14 cellular contexts compared by ENCODE assay signal in the genomic region with DNA sequence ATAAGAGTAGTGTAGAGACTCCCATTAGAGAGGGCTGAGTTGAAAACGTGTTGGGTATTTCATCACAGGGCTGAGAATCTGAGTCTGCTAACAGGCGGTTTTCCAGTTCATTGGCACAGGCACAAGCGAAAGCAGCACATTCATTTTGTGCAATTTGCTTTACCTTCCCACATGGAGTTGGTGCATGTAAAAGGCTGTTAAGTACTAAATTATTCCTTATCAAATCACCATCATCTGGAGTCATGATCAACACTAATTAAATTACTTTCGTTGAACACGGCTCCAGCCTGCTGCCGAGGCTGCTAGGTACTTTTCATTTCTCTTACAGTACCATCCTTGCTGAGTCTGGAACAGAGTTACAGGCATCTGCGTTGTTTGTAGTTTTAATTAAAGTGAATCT. TPM values are rescaled to one million over a fixed set of nuclear protein-coding genes. Genes with fewer than 3 reads are reported as not detected.
DNase-seq lines count a peak whose midpoint lies in the region; ATAC-seq and TF ChIP-seq lines count a peak whose summit lies in the region.
"Had no signal": no experiment of that assay in that cellular context is flagged by ENCODE, and none has a peak within 500 bp of the region (broad histone marks: within the 10 kb centered on the region; RNA-seq: fewer than 3 reads in every experiment).

No MANE protein-coding gene starts in this region.

- H2BK120ac ChIP-seq in neuronal stem cell (ENCODE audit: low read depth, low read length): no peak overlapping the region

- no peak overlapping the region for H3K23ac ChIP-seq in neuronal stem cell (ENCODE audit: low read depth, low read length, poor library complexity)

- no peak overlapping the region for H4K91ac ChIP-seq in neuronal stem cell (ENCODE audit: low read depth, low read length, poor library complexity)

- H3K4me2 ChIP-seq in neuronal stem cell (ENCODE audit: insufficient read depth, low read length, poor library complexity, severe bottlenecking): no peak overlapping the region
- H3K4me2 ChIP-seq: BLaER1 had no signal

- H2BK5ac ChIP-seq in neuronal stem cell (ENCODE audit: low read length): no peak overlapping the region

- H3K27ac ChIP-seq in lower lobe of right lung (peak overlapping the region; percentile 53), neuronal stem cell (replicated peaks; ENCODE audit: low read length) (no peak overlapping the region)
- H3K27ac ChIP-seq: BLaER1 had no signal

- H3K14ac ChIP-seq in neuronal stem cell (ENCODE audit: low read length): no peak overlapping the region

- H2AFZ ChIP-seq in neuronal stem cell (ENCODE audit: low read length): no peak overlapping the region

- H3K4me1 ChIP-seq in lower lobe of right lung: peaks cover 22% of the 10 kb centered on the region
- H3K4me1 ChIP-seq in Caco-2: peaks cover 8% of the 10 kb centered on the region
- peaks cover 0 to 3% of the 10 kb centered on the region in 2 donors for H3K4me1 ChIP-seq in neuronal stem cell (ENCODE audit: control insufficient read depth in 2 of 2, insufficient read depth in 1 of 2, low read depth in 1 of 2, low read length in 2 of 2)
- H3K4me1 ChIP-seq: BLaER1 had no signal

- H3K27me3 ChIP-seq in MG63 (no peaks in the 10 kb centered on the region), lower lobe of right lung (ENCODE audit: low read depth) (no peaks in the 10 kb centered on the region), Caco-2 (replicated peaks; ENCODE audit: control insufficient read depth, insufficient read depth, low read length) (no peaks in the 10 kb centered on the region), neuronal stem cell (ENCODE audit: control insufficient read depth in 3 of 3, insufficient read depth in 3 of 3, low read depth in 1 of 3, low read length in 3 of 3) (no peaks in the 10 kb centered on the region)
- H3K27me3 ChIP-seq: BLaER1, spleen had no signal

- no peak overlapping the region for H3K9ac ChIP-seq in neuronal stem cell (ENCODE audit: low read depth, low read length, poor library complexity)
- H3K9ac ChIP-seq: BLaER1 had no signal

- H3K9me3 Mint-ChIP-seq in Caco-2 (ENCODE audit: unreplicated experiment): no peaks in the 10 kb centered on the region
- H3K9me3 Mint-ChIP-seq in activated CD4-positive, alpha-beta T cell treated with anti-CD3 and anti-CD28 coated beads, Interleukin-2, amount 10 ng/mL, durations not matched to agents 7 days and 5 days: no peaks in the 10 kb centered on the region
- H3K9me3 Mint-ChIP-seq: memory B cell had no signal

- H3K79me1 ChIP-seq in neuronal stem cell (ENCODE audit: low read depth, low read length): no peaks in the 10 kb centered on the region

- no peaks in the 10 kb centered on the region for H3K27me3 Mint-ChIP-seq in Caco-2 (ENCODE audit: insufficient read depth, unreplicated experiment)
- H3K27me3 Mint-ChIP-seq in activated CD4-positive, alpha-beta T cell treated with anti-CD3 and anti-CD28 coated beads, Interleukin-2, amount 10 ng/mL, durations not matched to agents 7 days and 5 days: no peaks in the 10 kb centered on the region
- H3K27me3 Mint-ChIP-seq: memory B cell had no signal

- no peak overlapping the region for H3K4me3 Mint-ChIP-seq in Caco-2 (ENCODE audit: unreplicated experiment)
- no peak overlapping the region for H3K4me3 Mint-ChIP-seq in activated CD4-positive, alpha-beta T cell treated with anti-CD3 and anti-CD28 coated beads, Interleukin-2, amount 10 ng/mL, durations not matched to agents 7 days and 5 days
- H3K4me3 Mint-ChIP-seq: memory B cell had no signal

- H3K27ac Mint-ChIP-seq in Caco-2 (ENCODE audit: unreplicated experiment): no peak overlapping the region
- no peak overlapping the region for H3K27ac Mint-ChIP-seq in activated CD4-positive, alpha-beta T cell treated with anti-CD3 and anti-CD28 coated beads, Interleukin-2, amount 10 ng/mL, durations not matched to agents 7 days and 5 days
- H3K27ac Mint-ChIP-seq: memory B cell had no signal

- no peaks in the 10 kb centered on the region for H3K36me3 Mint-ChIP-seq in Caco-2 (ENCODE audit: insufficient read depth, unreplicated experiment)
- no peaks in the 10 kb centered on the region for H3K36me3 Mint-ChIP-seq in activated CD4-positive, alpha-beta T cell treated with anti-CD3 and anti-CD28 coated beads, Interleukin-2, amount 10 ng/mL, durations not matched to agents 7 days and 5 days (ENCODE audit: low read depth)
- H3K36me3 Mint-ChIP-seq: memory B cell had no signal

- H2BK15ac ChIP-seq in neuronal stem cell (ENCODE audit: low read length): no peak overlapping the region

- H3K4me1 Mint-ChIP-seq in Caco-2 (ENCODE audit: low read depth, unreplicated experiment): no peaks in the 10 kb centered on the region
- H3K4me1 Mint-ChIP-seq in activated CD4-positive, alpha-beta T cell treated with anti-CD3 and anti-CD28 coated beads, Interleukin-2, amount 10 ng/mL, durations not matched to agents 7 days and 5 days: no peaks in the 10 kb centered on the region
- H3K4me1 Mint-ChIP-seq: memory B cell had no signal

- intact Hi-C loops in lower lobe of right lung (cut with DNase I) (no loop called here), Caco-2 (cut with micrococcal nuclease; ENCODE audit: unreplicated experiment) (no loop called here)

- H3K36me3 ChIP-seq in MG63 (no peaks in the 10 kb centered on the region; the same call in 1 of the 2 replicates), lower lobe of right lung (no peaks in the 10 kb centered on the region), Caco-2 (ENCODE audit: control insufficient read depth, insufficient read depth, low read length) (no peaks in the 10 kb centered on the region), neuronal stem cell (replicated peaks in 1 of 2; ENCODE audit: control insufficient read depth in 2 of 2, insufficient read depth in 2 of 2, low read length in 2 of 2) (peaks cover 0 to 20% of the 10 kb centered on the region in 2 donors)
- H3K36me3 ChIP-seq: BLaER1, spleen had no signal

- peak overlapping the region; percentile 37 for H3K4me3 ChIP-seq in MG63
- no peak overlapping the region for H3K4me3 ChIP-seq in lower lobe of right lung
- no peak overlapping the region for H3K4me3 ChIP-seq in Caco-2 (ENCODE audit: low read depth, low read length)
- no peak overlapping the region for H3K4me3 ChIP-seq in neuronal stem cell (ENCODE audit: low read length in 2 of 2)
- H3K4me3 ChIP-seq: BLaER1, spleen had no signal

- in situ Hi-C loops in ACHN (cut with HindIII; ENCODE audit: low pct_ligation_motif_present, low pct_unique_long_range_greater_than_20kb, low sequenced_read_pairs): no loop called here

- DNase-seq in ACHN (peak; percentile 59), MG63 (peak; percentile 44), astrocyte of the hippocampus (ENCODE audit: low read depth, low spot score) (peak; percentile 77), lower lobe of right lung (no peak), Caco-2 (no peak), neuronal stem cell (ENCODE audit: low spot score) (no peak)
- no peak for DNase-seq in stimulated activated CD4-positive, alpha-beta T cell treated with anti-CD3 and anti-CD28 coated beads, Interleukin-4, amount 100 ng/mL, for 1 hour
- DNase-seq in activated CD4-positive, alpha-beta T cell treated with anti-CD3 and anti-CD28 coated beads, Interleukin-2, amount 10 ng/mL, durations not matched to agents 7 days and 5 days: no peak
- DNase-seq: activated CD8-positive, alpha-beta memory T cell treated with anti-CD3 and anti-CD28 coated beads, Interleukin-2, amount 50 U/mL, for 48 hours; NCI-H524; spleen; T-helper 2 cell had no signal

- CTCF ChIA-PET in Caco-2 (lab: Charles Lee): no interaction called here
- CTCF ChIA-PET in activated CD4-positive, alpha-beta T cell treated with anti-CD3 and anti-CD28 coated beads, Interleukin-2, amount 10 ng/mL, durations not matched to agents 7 days and 5 days (lab: Charles Lee): no interaction called here

- H3K18ac ChIP-seq in neuronal stem cell (ENCODE audit: low read length): no peak overlapping the region

- peak; percentile 70 to 89 for ATAC-seq in lower lobe of right lung

- no peaks in the 10 kb centered on the region for H3K9me3 ChIP-seq in MG63
- no peaks in the 10 kb centered on the region for H3K9me3 ChIP-seq in lower lobe of right lung
- H3K9me3 ChIP-seq in Caco-2: no peaks in the 10 kb centered on the region
- peaks cover 0 to 8% of the 10 kb centered on the region in 2 donors for H3K9me3 ChIP-seq in neuronal stem cell (replicated peaks in 1 of 2; ENCODE audit: control insufficient read depth in 2 of 2, insufficient read depth in 1 of 2, low read depth in 1 of 2, low read length in 2 of 2)
- H3K9me3 ChIP-seq: BLaER1, spleen had no signal

- no peak overlapping the region for H4K8ac ChIP-seq in neuronal stem cell (ENCODE audit: low read depth, low read length)

- H2BK12ac ChIP-seq in neuronal stem cell (ENCODE audit: low read length): no peak overlapping the region

- no peak overlapping the region for H3K4ac ChIP-seq in neuronal stem cell (ENCODE audit: low read length)

- H2AK5ac ChIP-seq in neuronal stem cell (ENCODE audit: low read depth, low read length): no peak overlapping the region

- no CpG with 5 or more reads among the region's 7 CpGs for WGBS in neuronal stem cell (ENCODE audit: extremely low coverage in 2 of 2, insufficient read length in 2 of 2, insufficient replicate concordance in 1 of 2), 2 donors

- TF ChIP-seq CTCF in lower lobe of right lung (IDR thresholded peaks at IDR 0.05): no peak
- no peak for TF ChIP-seq CTCF in Caco-2 (IDR thresholded peaks at IDR 0.05; ENCODE audit: insufficient read depth in 1 of 2, low read depth in 1 of 2, low read length in 1 of 2, severe bottlenecking in 1 of 2, unreplicated experiment in 1 of 2)

- POLR2A ChIA-PET in Caco-2 (lab: Charles Lee): no interaction called here
- POLR2A ChIA-PET in activated CD4-positive, alpha-beta T cell treated with anti-CD3 and anti-CD28 coated beads, Interleukin-2, amount 10 ng/mL, durations not matched to agents 7 days and 5 days (lab: Charles Lee): no interaction called here

- BruUV-seq in Caco-2 (replicated peaks; lab: Mats Ljungman, UMichigan): no TSS peak

RNA-seq across cellular contexts. Expression of a gene that starts 43.8 kb away (rescaled TPM):
- total RNA-seq in MG63 (2014; rRNA removed; shearing (Covaris generic); ENCODE audit: low replicate concordance): 5.6 and 19.1 TPM in 2 replicates
- total RNA-seq in lower lobe of right lung (89.0 TPM), Caco-2 (2022) (0.30 and 0.52 TPM in 2 replicates)
- polyA plus RNA-seq in neuronal stem cell (2013, experiment 1 of 2): 63.2 TPM
- polyA plus RNA-seq in neuronal stem cell (2013, experiment 2 of 2): 62.4 TPM
- under 1 TPM; 0.05 to 0.33 TPM for total RNA-seq in activated CD4-positive, alpha-beta T cell treated with anti-CD3 and anti-CD28 coated beads, Interleukin-2, amount 10 ng/mL, durations not matched to agents 7 days and 5 days

Comparison
In these comparisons a context has a peak if more than half of its experiments do, and no peak if none do; other contexts are left out.
1. DNase-seq: peak in ACHN (single experiment), MG63 (single experiment) and astrocyte of the hippocampus (single experiment); none in lower lobe of right lung (single experiment), stimulated activated CD4-positive, alpha-beta T cell treated with anti-CD3 and anti-CD28 coated beads, Interleukin-4, amount 100 ng/mL, for 1 hour (single experiment), Caco-2 (0 of 2), neuronal stem cell (single experiment) and activated CD4-positive, alpha-beta T cell treated with anti-CD3 and anti-CD28 coated beads, Interleukin-2, amount 10 ng/mL, durations not matched to agents 7 days and 5 days (single experiment).